In the genomic region with DNA sequence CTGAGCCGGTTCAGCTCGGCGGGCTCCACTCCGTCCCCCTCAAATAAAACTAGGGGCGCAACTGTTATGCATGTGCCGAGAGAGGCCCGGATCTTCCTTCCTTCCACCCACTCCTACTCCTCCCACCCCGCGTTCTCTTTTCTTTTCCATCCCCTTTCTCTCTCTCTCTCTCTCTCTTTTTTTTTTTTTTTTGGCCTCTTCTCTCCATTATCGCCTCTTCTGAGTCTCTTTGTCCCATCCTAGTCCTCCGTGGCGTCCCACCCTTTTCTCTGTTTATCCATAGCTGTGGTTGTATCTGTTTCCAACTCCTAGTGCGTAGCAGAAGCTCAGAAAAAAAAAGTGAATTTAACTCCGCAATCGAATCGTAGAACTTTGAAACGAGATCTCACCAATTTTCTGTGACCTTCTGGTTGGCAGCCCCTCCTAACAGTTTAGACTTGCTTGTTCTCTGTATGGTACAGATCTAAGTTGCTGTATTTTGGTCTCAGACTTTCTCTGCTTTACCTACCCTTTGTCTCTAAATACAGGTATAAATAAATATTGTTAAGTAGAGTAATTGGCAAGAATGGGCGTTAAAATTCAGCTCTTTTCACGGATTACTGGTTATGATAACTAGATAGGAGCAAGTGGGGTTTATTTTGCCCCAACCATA, we compare ENCODE assay signal across 15 cellular contexts. TPM values are rescaled to one million over a fixed set of nuclear protein-coding genes. Genes with fewer than 3 reads are reported as not detected.
A peak's percentile ranks its signal among the peaks of the same experiment; 100 is the strongest.
DNase-seq lines count a peak whose midpoint lies in the region; ATAC-seq, FAIRE-seq and TF ChIP-seq lines count a peak whose summit lies in the region.
"Had no signal": no experiment of that assay in that cellular context is flagged by ENCODE, and none has a peak within 500 bp of the region (broad histone marks: within the 10 kb centered on the region; RNA-seq: fewer than 3 reads in every experiment).

No MANE protein-coding gene starts in this region.

- no TSS peak for BruUV-seq in HepG2 (replicated peaks; lab: Mats Ljungman, UMichigan)

- H3K9me3 ChIP-seq in HepG2 (ENCODE audit: low read length): no peaks in the 10 kb centered on the region
- no peaks in the 10 kb centered on the region for H3K9me3 ChIP-seq in right lobe of liver
- H3K9me3 ChIP-seq in mesodermal cell (ENCODE audit: control insufficient read depth, low read length): no peaks in the 10 kb centered on the region

- intact Hi-C loops in HepG2 (cut with micrococcal nuclease; ENCODE audit: unreplicated experiment) (loop anchor here (2.0 kb wide), 1 partner anchor 21 kb away; no protein-coding TSS in a partner anchor), right lobe of liver (cut with DNase I) (no loop called here)

- H3K4me1 ChIP-seq in HepG2 (ENCODE audit: insufficient read depth, low read length) (no peaks in the 10 kb centered on the region), right lobe of liver (peaks cover 0 to 20% (median 2%) of the 10 kb centered on the region in 4 donors), mesodermal cell (ENCODE audit: control insufficient read depth, insufficient read depth, low read length, poor library complexity, severe bottlenecking) (peaks cover 5% of the 10 kb centered on the region)

- H3K27me3 ChIP-seq in HepG2 (ENCODE audit: control insufficient read depth in 1 of 2, insufficient read depth in 2 of 2, low read length in 2 of 2) (peaks cover 11 to 83% of the 10 kb centered on the region in 2 experiments), right lobe of liver (peaks cover 18 to 82% of the 10 kb centered on the region in 2 donors)

- H3K4me3 ChIP-seq in HepG2 (replicated peaks in 1 of 3; ENCODE audit: insufficient read depth in 1 of 3, low read depth in 2 of 3, low read length in 3 of 3): peak overlapping the region in 1 of 3 experiments; percentile 50; a peak in 1 of 6 replicates
- H3K4me3 ChIP-seq in right lobe of liver: no peak overlapping the region
- H3K4me3 ChIP-seq in mesodermal cell (ENCODE audit: extremely low read depth, insufficient read depth, low read length, poor library complexity, severe bottlenecking): peak overlapping the region; percentile 14

- H3K36me3 ChIP-seq in HepG2 (replicated peaks in 1 of 2; ENCODE audit: control insufficient read depth in 1 of 2, insufficient read depth in 2 of 2, low read length in 2 of 2) (no peaks in the 10 kb centered on the region), right lobe of liver (no peaks in the 10 kb centered on the region), mesodermal cell (ENCODE audit: control insufficient read depth, insufficient read depth, low read length) (no peaks in the 10 kb centered on the region)

- peak overlapping the region; percentile 75 for H3K4me2 ChIP-seq in HepG2 (ENCODE audit: low read depth, low read length)

- no peak overlapping the region for H3K9ac ChIP-seq in HepG2 (ENCODE audit: insufficient read depth, low read depth, low read length)

- no peaks in the 10 kb centered on the region for H4K20me1 ChIP-seq in HepG2 (ENCODE audit: insufficient read depth, low read length)

- no peak for FAIRE-seq in HepG2 (lab: Jason Lieb, UNC)

- no peak for TF ChIP-seq RAD21 in HepG2 (CRISPR knock-in tag; IDR thresholded peaks at IDR 0.05)

- no peaks in the 10 kb centered on the region for H3K9me3 Mint-ChIP-seq in activated naive CD8-positive, alpha-beta T cell treated with anti-CD3 and anti-CD28 coated beads for 36 hours

- TF ChIP-seq POLR2A in HepG2 (IDR thresholded peaks at IDR 0.05; ENCODE audit: insufficient read depth in 1 of 2, low read depth in 2 of 2, low read length in 2 of 2) (no peak), right lobe of liver (IDR thresholded peaks at IDR 0.05) (no peak)

- peak overlapping the region; percentile 61 for H3K4me3 Mint-ChIP-seq in activated naive CD8-positive, alpha-beta T cell treated with anti-CD3 and anti-CD28 coated beads for 36 hours

- in situ Hi-C loops in HepG2 (cut with HindIII; ENCODE audit: extremely low pct_ligation_motif_present, low pct_unique_long_range_greater_than_20kb): loop anchor here (10.0 kb wide), 1 partner anchor 185 kb away; no protein-coding TSS in a partner anchor

- no peak for DNase-seq in HepG2 (ENCODE audit: low spot score)
- no peak for DNase-seq in right lobe of liver
- no peak for DNase-seq in activated naive CD8-positive, alpha-beta T cell treated with anti-CD3 and anti-CD28 coated beads for 36 hours
- DNase-seq in UCSD-AML1 (lab: John Stamatoyannopoulos, UW; ENCODE audit: unreplicated experiment): no peak
- DNase-seq in NCI-H1105 (lab: John Stamatoyannopoulos, UW): no peak
- DNase-seq: activated CD4-positive, CD25-positive, alpha-beta regulatory T cell treated with anti-CD3 and anti-CD28 coated beads, Interleukin-2, amount 50 U/mL, for 72 hours; anterior cingulate cortex; kidney glomerular epithelial cell; NCI-H2029 treated with DMSO at 0.1 percent for 48 hours had no signal

- POLR2A ChIA-PET in HepG2 (lab: Yijun Ruan, JAX): no interaction called here

- no peaks in the 10 kb centered on the region for H3K36me3 Mint-ChIP-seq in activated naive CD8-positive, alpha-beta T cell treated with anti-CD3 and anti-CD28 coated beads for 36 hours
- H3K36me3 Mint-ChIP-seq: CD4-positive, CD25-positive, alpha-beta regulatory T cell had no signal

- no peak overlapping the region for H3K27ac Mint-ChIP-seq in activated naive CD8-positive, alpha-beta T cell treated with anti-CD3 and anti-CD28 coated beads for 36 hours

- H3K27ac ChIP-seq in HepG2 (ENCODE audit: extremely low read length, insufficient read depth, low read length) (no peak overlapping the region), right lobe of liver (no peak overlapping the region), mesodermal cell (ENCODE audit: low read depth, low read length, severe bottlenecking) (no peak overlapping the region)

- TF ChIP-seq EP300 in HepG2 (IDR thresholded peaks at IDR 0.05; ENCODE audit: low read depth in 2 of 2, low read length in 2 of 2) (no peak), HepG2 (CRISPR knock-in tag; IDR thresholded peaks at IDR 0.05; ENCODE audit: borderline replicate concordance) (no peak)

- H3K27me3 Mint-ChIP-seq in activated naive CD8-positive, alpha-beta T cell treated with anti-CD3 and anti-CD28 coated beads for 36 hours: peaks cover 89% of the 10 kb centered on the region

- TF ChIP-seq CTCF in HepG2 (CRISPR knock-in tag; IDR thresholded peaks at IDR 0.05): no peak
- no peak for TF ChIP-seq CTCF in right lobe of liver (IDR thresholded peaks at IDR 0.05)

- H3K79me2 ChIP-seq in HepG2 (ENCODE audit: insufficient read depth, low read length): no peaks in the 10 kb centered on the region

- WGBS in HepG2 (ENCODE audit: low lambda C conversion rate): 51% methylated on average over 19 of the region's 19 CpGs
- WGBS in right lobe of liver (ENCODE audit: insufficient coverage, low coverage, low lambda C conversion rate, missing lambda C conversion rate): 7% methylated on average over 19 of the region's 19 CpGs
- 3 to 11% methylated on average over 10 to 14 of the region's 19 CpGs for WGBS in mesodermal cell (ENCODE audit: insufficient coverage in 2 of 2), 2 experiments

- H3K4me1 Mint-ChIP-seq in activated naive CD8-positive, alpha-beta T cell treated with anti-CD3 and anti-CD28 coated beads for 36 hours: peaks cover 21% of the 10 kb centered on the region

- ATAC-seq in HepG2 (no peak), right lobe of liver (no peak), GM19351 (IDR thresholded peaks at IDR 0.05; ENCODE audit: unreplicated experiment) (no peak), GM18868 (IDR thresholded peaks at IDR 0.05; ENCODE audit: unreplicated experiment) (no peak)

- peak overlapping the region; percentile 15 for H2AFZ ChIP-seq in HepG2 (ENCODE audit: low read length)

- CTCF ChIA-PET in HepG2 (lab: Yijun Ruan, JAX; ENCODE audit: low intra/inter-chr PET ratio, low total read pairs): interaction anchor here (2.0 kb wide), 1 partner anchor 20 kb away, joined by 10 read pairs; no protein-coding TSS in a partner anchor

RNA-seq across cellular contexts. Expression of a gene that starts 3.6 kb away (rescaled TPM):
- not detected in 2 replicates for total RNA-seq in HepG2 (2016; rRNA removed; fragmentation: Illumina TruSeq; extraction: Trizol)
- not detected in 2 replicates for total RNA-seq in HepG2 (2016; cell fraction: cytosol; rRNA removed; fragmentation: Illumina TruSeq; extraction: Trizol; ENCODE audit: low read depth)
- total RNA-seq in HepG2 (2016; cell fraction: insoluble cytoplasmic fraction; rRNA removed; fragmentation: Illumina TruSeq; extraction: Trizol): not detected in 2 replicates
- total RNA-seq in HepG2 (2016; cell fraction: membrane; rRNA removed; fragmentation: Illumina TruSeq; extraction: Trizol): not detected in 2 replicates
- total RNA-seq in HepG2 (2016; cell fraction: nucleus; rRNA removed; fragmentation: Illumina TruSeq; extraction: Trizol): not detected in 2 replicates
- not detected in 2 replicates for polyA plus RNA-seq in HepG2 (2011; rRNA removed)
- not detected in 2 replicates for polyA plus RNA-seq in HepG2 (2011; cell fraction: cytosol; rRNA removed)
- polyA plus RNA-seq in HepG2 (2011; cell fraction: nucleus; rRNA removed): not detected in 2 replicates
- polyA plus RNA-seq in HepG2 (2012): not detected in 2 replicates
- not detected in 2 replicates for polyA plus RNA-seq in HepG2 (2016; cell fraction: cytosol; fragmentation: Illumina TruSeq; extraction: Trizol; ENCODE audit: low read depth)
- polyA plus RNA-seq in HepG2 (2016; cell fraction: insoluble cytoplasmic fraction; fragmentation: Illumina TruSeq; extraction: Trizol; ENCODE audit: low read depth): not detected in 2 replicates
- polyA plus RNA-seq in HepG2 (2016; cell fraction: membrane; fragmentation: Illumina TruSeq; extraction: Trizol; ENCODE audit: low read depth): not detected in 2 replicates
- polyA plus RNA-seq in HepG2 (2016; cell fraction: nucleus; fragmentation: Illumina TruSeq; extraction: Trizol; ENCODE audit: insufficient read depth, low read depth): not detected in 2 replicates
- not detected in 2 replicates for polyA minus RNA-seq in HepG2 (2011; rRNA and poly(A)+ RNA removed; ENCODE audit: low replicate concordance)
- polyA minus RNA-seq in HepG2 (2011; cell fraction: cytosol; rRNA and poly(A)+ RNA removed): not detected in 2 replicates
- not detected in 2 replicates for polyA minus RNA-seq in HepG2 (2011; cell fraction: nucleus; rRNA and poly(A)+ RNA removed)
- not detected for total RNA-seq in right lobe of liver
- total RNA-seq in activated naive CD8-positive, alpha-beta T cell treated with anti-CD3 and anti-CD28 coated beads for 36 hours: not detected
- polyA plus RNA-seq in mesodermal cell (2013, experiment 1 of 2): not detected
- not detected for polyA plus RNA-seq in mesodermal cell (2013, experiment 2 of 2)
- total RNA-seq: CD4-positive, CD25-positive, alpha-beta regulatory T cell; epithelial cell of proximal tubule; RPMI7951 had no signal
- polyA plus RNA-seq: CD4-positive, CD25-positive, alpha-beta regulatory T cell had no signal

RNA-seq across cellular contexts. Expression of a gene that starts 48.8 kb away (rescaled TPM):
- total RNA-seq in HepG2 (2016; rRNA removed; fragmentation: Illumina TruSeq; extraction: Trizol) (not detected in 2 replicates), right lobe of liver (under 1 TPM in 1 of 6 experiments, not detected in 5; 0.10 TPM)
- not detected in 2 replicates for total RNA-seq in HepG2 (2016; cell fraction: cytosol; rRNA removed; fragmentation: Illumina TruSeq; extraction: Trizol; ENCODE audit: low read depth)
- not detected in 2 replicates for total RNA-seq in HepG2 (2016; cell fraction: insoluble cytoplasmic fraction; rRNA removed; fragmentation: Illumina TruSeq; extraction: Trizol)
- not detected in 2 replicates for total RNA-seq in HepG2 (2016; cell fraction: membrane; rRNA removed; fragmentation: Illumina TruSeq; extraction: Trizol)
- not detected in 2 replicates for total RNA-seq in HepG2 (2016; cell fraction: nucleus; rRNA removed; fragmentation: Illumina TruSeq; extraction: Trizol)
- not detected in 2 replicates for polyA plus RNA-seq in HepG2 (2011; rRNA removed)
- not detected in 2 replicates for polyA plus RNA-seq in HepG2 (2011; cell fraction: cytosol; rRNA removed)
- not detected in 2 replicates for polyA plus RNA-seq in HepG2 (2011; cell fraction: nucleus; rRNA removed)
- 0.08 TPM in 1 of 2 replicates, not detected in the other for polyA plus RNA-seq in HepG2 (2012)
- polyA plus RNA-seq in HepG2 (2016; cell fraction: cytosol; fragmentation: Illumina TruSeq; extraction: Trizol; ENCODE audit: low read depth): not detected in 2 replicates
- not detected in 2 replicates for polyA plus RNA-seq in HepG2 (2016; cell fraction: insoluble cytoplasmic fraction; fragmentation: Illumina TruSeq; extraction: Trizol; ENCODE audit: low read depth)
- polyA plus RNA-seq in HepG2 (2016; cell fraction: membrane; fragmentation: Illumina TruSeq; extraction: Trizol; ENCODE audit: low read depth): not detected in 2 replicates
- polyA plus RNA-seq in HepG2 (2016; cell fraction: nucleus; fragmentation: Illumina TruSeq; extraction: Trizol; ENCODE audit: insufficient read depth, low read depth): not detected in 2 replicates
- not detected in 2 replicates for polyA minus RNA-seq in HepG2 (2011; rRNA and poly(A)+ RNA removed; ENCODE audit: low replicate concordance)
- polyA minus RNA-seq in HepG2 (2011; cell fraction: cytosol; rRNA and poly(A)+ RNA removed): not detected in 2 replicates
- not detected in 2 replicates for polyA minus RNA-seq in HepG2 (2011; cell fraction: nucleus; rRNA and poly(A)+ RNA removed)
- total RNA-seq in activated naive CD8-positive, alpha-beta T cell treated with anti-CD3 and anti-CD28 coated beads for 36 hours: not detected
- polyA plus RNA-seq in mesodermal cell (2013, experiment 1 of 2): not detected
- polyA plus RNA-seq in mesodermal cell (2013, experiment 2 of 2): not detected
- total RNA-seq: CD4-positive, CD25-positive, alpha-beta regulatory T cell; epithelial cell of proximal tubule; RPMI7951 had no signal
- polyA plus RNA-seq: CD4-positive, CD25-positive, alpha-beta regulatory T cell had no signal

RNA-seq across cellular contexts. Expression of a gene that starts 49.7 kb away (rescaled TPM):
- total RNA-seq in HepG2 (2016; rRNA removed; fragmentation: Illumina TruSeq; extraction: Trizol) (not detected in 2 replicates), right lobe of liver (not detected)
- total RNA-seq in HepG2 (2016; cell fraction: cytosol; rRNA removed; fragmentation: Illumina TruSeq; extraction: Trizol; ENCODE audit: low read depth): not detected in 2 replicates
- not detected in 2 replicates for total RNA-seq in HepG2 (2016; cell fraction: insoluble cytoplasmic fraction; rRNA removed; fragmentation: Illumina TruSeq; extraction: Trizol)
- not detected in 2 replicates for total RNA-seq in HepG2 (2016; cell fraction: membrane; rRNA removed; fragmentation: Illumina TruSeq; extraction: Trizol)
- not detected in 2 replicates for total RNA-seq in HepG2 (2016; cell fraction: nucleus; rRNA removed; fragmentation: Illumina TruSeq; extraction: Trizol)
- polyA plus RNA-seq in HepG2 (2011; rRNA removed): not detected in 2 replicates
- not detected in 2 replicates for polyA plus RNA-seq in HepG2 (2011; cell fraction: cytosol; rRNA removed)
- not detected in 2 replicates for polyA plus RNA-seq in HepG2 (2011; cell fraction: nucleus; rRNA removed)
- not detected in 2 replicates for polyA plus RNA-seq in HepG2 (2012)
- not detected in 2 replicates for polyA plus RNA-seq in HepG2 (2016; cell fraction: cytosol; fragmentation: Illumina TruSeq; extraction: Trizol; ENCODE audit: low read depth)
- not detected in 2 replicates for polyA plus RNA-seq in HepG2 (2016; cell fraction: insoluble cytoplasmic fraction; fragmentation: Illumina TruSeq; extraction: Trizol; ENCODE audit: low read depth)
- not detected in 2 replicates for polyA plus RNA-seq in HepG2 (2016; cell fraction: membrane; fragmentation: Illumina TruSeq; extraction: Trizol; ENCODE audit: low read depth)
- not detected in 2 replicates for polyA plus RNA-seq in HepG2 (2016; cell fraction: nucleus; fragmentation: Illumina TruSeq; extraction: Trizol; ENCODE audit: insufficient read depth, low read depth)
- not detected in 2 replicates for polyA minus RNA-seq in HepG2 (2011; rRNA and poly(A)+ RNA removed; ENCODE audit: low replicate concordance)
- polyA minus RNA-seq in HepG2 (2011; cell fraction: cytosol; rRNA and poly(A)+ RNA removed): not detected in 2 replicates
- polyA minus RNA-seq in HepG2 (2011; cell fraction: nucleus; rRNA and poly(A)+ RNA removed): not detected in 2 replicates
- not detected for total RNA-seq in activated naive CD8-positive, alpha-beta T cell treated with anti-CD3 and anti-CD28 coated beads for 36 hours
- polyA plus RNA-seq in mesodermal cell (2013, experiment 1 of 2): 1.4 TPM
- not detected for polyA plus RNA-seq in mesodermal cell (2013, experiment 2 of 2)
- total RNA-seq: CD4-positive, CD25-positive, alpha-beta regulatory T cell; epithelial cell of proximal tubule; RPMI7951 had no signal
- polyA plus RNA-seq: CD4-positive, CD25-positive, alpha-beta regulatory T cell had no signal
